In the genomic region with DNA sequence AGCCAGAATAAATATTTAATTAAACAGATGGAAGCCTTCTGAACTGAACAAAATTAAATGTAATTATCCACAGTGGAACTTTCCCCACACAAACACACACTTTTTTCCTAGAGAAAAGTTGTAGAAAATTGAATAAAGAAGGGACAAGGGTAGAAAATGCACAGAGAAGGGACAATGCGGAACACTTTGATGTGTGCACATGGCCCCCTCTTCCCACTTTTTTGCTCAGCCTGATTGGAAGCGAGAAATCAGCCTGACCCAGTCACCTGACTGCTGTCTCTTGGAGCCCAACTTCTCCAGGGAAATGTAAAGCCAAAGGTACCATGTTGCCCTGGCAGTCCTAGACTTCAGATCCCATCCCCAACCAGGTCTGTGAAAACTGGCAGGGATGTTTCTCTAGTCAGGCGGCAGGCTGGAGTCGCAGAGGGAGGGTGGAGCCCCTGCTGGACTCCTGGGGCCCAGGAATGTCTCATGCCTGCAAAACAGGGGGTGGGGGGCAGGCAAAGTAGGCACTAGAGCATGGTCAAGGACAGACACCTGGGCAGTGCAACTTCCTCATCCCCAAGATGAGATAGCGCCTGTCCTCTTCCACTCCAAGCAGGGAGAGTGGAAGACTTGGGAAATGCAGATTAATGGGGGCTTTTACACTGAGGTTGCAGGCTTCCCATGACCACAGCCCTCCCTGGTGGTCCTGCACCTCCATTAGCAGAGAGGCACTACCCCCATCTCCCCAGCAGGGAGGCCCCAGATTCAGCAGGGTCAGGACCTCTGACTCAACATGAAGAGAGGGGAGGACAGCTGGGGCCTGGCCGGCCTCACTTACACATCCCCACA, we compare ENCODE assay signal across 2 cellular contexts.
TF ChIP-seq lines count a peak whose summit lies in the region.

No MANE protein-coding gene starts in this region.

TF ChIP-seq in SK-N-SH, 30 proteins besides CTCF, POLR2A, EP300 and RAD21 (continued from another document):
- TF ChIP-seq, protein P1, sequence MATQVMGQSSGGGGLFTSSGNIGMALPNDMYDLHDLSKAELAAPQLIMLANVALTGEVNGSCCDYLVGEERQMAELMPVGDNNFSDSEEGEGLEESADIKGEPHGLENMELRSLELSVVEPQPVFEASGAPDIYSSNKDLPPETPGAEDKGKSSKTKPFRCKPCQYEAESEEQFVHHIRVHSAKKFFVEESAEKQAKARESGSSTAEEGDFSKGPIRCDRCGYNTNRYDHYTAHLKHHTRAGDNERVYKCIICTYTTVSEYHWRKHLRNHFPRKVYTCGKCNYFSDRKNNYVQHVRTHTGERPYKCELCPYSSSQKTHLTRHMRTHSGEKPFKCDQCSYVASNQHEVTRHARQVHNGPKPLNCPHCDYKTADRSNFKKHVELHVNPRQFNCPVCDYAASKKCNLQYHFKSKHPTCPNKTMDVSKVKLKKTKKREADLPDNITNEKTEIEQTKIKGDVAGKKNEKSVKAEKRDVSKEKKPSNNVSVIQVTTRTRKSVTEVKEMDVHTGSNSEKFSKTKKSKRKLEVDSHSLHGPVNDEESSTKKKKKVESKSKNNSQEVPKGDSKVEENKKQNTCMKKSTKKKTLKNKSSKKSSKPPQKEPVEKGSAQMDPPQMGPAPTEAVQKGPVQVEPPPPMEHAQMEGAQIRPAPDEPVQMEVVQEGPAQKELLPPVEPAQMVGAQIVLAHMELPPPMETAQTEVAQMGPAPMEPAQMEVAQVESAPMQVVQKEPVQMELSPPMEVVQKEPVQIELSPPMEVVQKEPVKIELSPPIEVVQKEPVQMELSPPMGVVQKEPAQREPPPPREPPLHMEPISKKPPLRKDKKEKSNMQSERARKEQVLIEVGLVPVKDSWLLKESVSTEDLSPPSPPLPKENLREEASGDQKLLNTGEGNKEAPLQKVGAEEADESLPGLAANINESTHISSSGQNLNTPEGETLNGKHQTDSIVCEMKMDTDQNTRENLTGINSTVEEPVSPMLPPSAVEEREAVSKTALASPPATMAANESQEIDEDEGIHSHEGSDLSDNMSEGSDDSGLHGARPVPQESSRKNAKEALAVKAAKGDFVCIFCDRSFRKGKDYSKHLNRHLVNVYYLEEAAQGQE (IDR thresholded peaks at IDR 0.05; ENCODE audit: low read depth, low read length) = no peak
- TF ChIP-seq CHD2 (IDR thresholded peaks at IDR 0.05; ENCODE audit: low read length, partially characterized antibody) = no peak
- TF ChIP-seq POLR2AphosphoS5 (IDR thresholded peaks at IDR 0.05; ENCODE audit: low read depth, low read length) = no peak
- TF ChIP-seq, protein P2, sequence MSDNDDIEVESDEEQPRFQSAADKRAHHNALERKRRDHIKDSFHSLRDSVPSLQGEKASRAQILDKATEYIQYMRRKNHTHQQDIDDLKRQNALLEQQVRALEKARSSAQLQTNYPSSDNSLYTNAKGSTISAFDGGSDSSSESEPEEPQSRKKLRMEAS (IDR thresholded peaks at IDR 0.05; ENCODE audit: low read depth) = no peak
- TF ChIP-seq, protein P3, sequence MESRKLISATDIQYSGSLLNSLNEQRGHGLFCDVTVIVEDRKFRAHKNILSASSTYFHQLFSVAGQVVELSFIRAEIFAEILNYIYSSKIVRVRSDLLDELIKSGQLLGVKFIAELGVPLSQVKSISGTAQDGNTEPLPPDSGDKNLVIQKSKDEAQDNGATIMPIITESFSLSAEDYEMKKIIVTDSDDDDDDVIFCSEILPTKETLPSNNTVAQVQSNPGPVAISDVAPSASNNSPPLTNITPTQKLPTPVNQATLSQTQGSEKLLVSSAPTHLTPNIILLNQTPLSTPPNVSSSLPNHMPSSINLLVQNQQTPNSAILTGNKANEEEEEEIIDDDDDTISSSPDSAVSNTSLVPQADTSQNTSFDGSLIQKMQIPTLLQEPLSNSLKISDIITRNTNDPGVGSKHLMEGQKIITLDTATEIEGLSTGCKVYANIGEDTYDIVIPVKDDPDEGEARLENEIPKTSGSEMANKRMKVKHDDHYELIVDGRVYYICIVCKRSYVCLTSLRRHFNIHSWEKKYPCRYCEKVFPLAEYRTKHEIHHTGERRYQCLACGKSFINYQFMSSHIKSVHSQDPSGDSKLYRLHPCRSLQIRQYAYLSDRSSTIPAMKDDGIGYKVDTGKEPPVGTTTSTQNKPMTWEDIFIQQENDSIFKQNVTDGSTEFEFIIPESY (IDR thresholded peaks at IDR 0.05; ENCODE audit: borderline replicate concordance, low read depth) = no peak
- TF ChIP-seq EZH2phosphoT487 (IDR thresholded peaks at IDR 0.05; ENCODE audit: borderline replicate concordance, low read depth) = no peak
- TF ChIP-seq TCF12 (IDR thresholded peaks at IDR 0.05) = no peak
- TF ChIP-seq, protein P4, sequence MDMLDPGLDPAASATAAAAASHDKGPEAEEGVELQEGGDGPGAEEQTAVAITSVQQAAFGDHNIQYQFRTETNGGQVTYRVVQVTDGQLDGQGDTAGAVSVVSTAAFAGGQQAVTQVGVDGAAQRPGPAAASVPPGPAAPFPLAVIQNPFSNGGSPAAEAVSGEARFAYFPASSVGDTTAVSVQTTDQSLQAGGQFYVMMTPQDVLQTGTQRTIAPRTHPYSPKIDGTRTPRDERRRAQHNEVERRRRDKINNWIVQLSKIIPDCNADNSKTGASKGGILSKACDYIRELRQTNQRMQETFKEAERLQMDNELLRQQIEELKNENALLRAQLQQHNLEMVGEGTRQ (IDR thresholded peaks at IDR 0.05; ENCODE audit: borderline replicate concordance, low read depth, low read length) = no peak
- TF ChIP-seq RFX5 (IDR thresholded peaks at IDR 0.05; ENCODE audit: low read length) = no peak
TF ChIP-seq in SK-N-SH: peak in this region for 0.

TF ChIP-seq in SK-N-SH treated with all-trans-retinoic acid at 6 μM for 48 hours, 23 proteins besides CTCF, POLR2A, EP300 and RAD21 (continued from another document):
- TF ChIP-seq, protein P5, sequence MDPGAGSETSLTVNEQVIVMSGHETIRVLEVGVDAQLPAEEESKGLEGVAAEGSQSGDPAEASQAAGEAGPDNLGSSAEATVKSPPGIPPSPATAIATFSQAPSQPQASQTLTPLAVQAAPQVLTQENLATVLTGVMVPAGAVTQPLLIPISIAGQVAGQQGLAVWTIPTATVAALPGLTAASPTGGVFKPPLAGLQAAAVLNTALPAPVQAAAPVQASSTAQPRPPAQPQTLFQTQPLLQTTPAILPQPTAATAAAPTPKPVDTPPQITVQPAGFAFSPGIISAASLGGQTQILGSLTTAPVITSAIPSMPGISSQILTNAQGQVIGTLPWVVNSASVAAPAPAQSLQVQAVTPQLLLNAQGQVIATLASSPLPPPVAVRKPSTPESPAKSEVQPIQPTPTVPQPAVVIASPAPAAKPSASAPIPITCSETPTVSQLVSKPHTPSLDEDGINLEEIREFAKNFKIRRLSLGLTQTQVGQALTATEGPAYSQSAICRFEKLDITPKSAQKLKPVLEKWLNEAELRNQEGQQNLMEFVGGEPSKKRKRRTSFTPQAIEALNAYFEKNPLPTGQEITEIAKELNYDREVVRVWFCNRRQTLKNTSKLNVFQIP (CRISPR knock-in tag; IDR thresholded peaks at IDR 0.05; ENCODE audit: borderline replicate concordance, low read depth) = no peak
- no peak for TF ChIP-seq PPARA (CRISPR knock-in tag; IDR thresholded peaks at IDR 0.05; ENCODE audit: borderline replicate concordance)
- TF ChIP-seq ZNF8 (CRISPR knock-in tag; IDR thresholded peaks at IDR 0.05) = no peak
- no peak for TF ChIP-seq ESRRG (CRISPR knock-in tag; IDR thresholded peaks at IDR 0.05)
- no peak for TF ChIP-seq ZNF565 (CRISPR knock-in tag; conservative IDR thresholded peaks at IDR 0.05; ENCODE audit: low read depth)
- TF ChIP-seq CSDC2 (CRISPR knock-in tag; IDR thresholded peaks at IDR 0.05) = no peak
